8 cellular contexts compared by ENCODE assay signal in genomic region chr20:46089338-46090094, GRCh38. TPM values are rescaled to one million over a fixed set of nuclear protein-coding genes. Genes with fewer than 3 reads are reported as not detected.
A peak's percentile ranks its signal among the peaks of the same experiment; 100 is the strongest.
DNase-seq lines count a peak whose midpoint lies in the region; ATAC-seq and TF ChIP-seq lines count a peak whose summit lies in the region.

NCOA5 (minus strand) TSS chr20:46089962; CDS start chr20:46079424, 10,538 bp downstream.

- CTCF ChIA-PET in naive thymus-derived CD4-positive, alpha-beta T cell (lab: Charles Lee) = interaction anchor here (1.0 kb wide), 1 partner anchor 75 kb away, joined by 3 read pairs; no protein-coding TSS in a partner anchor

- POLR2A ChIA-PET in naive thymus-derived CD4-positive, alpha-beta T cell (lab: Charles Lee) = interaction anchor here (0.5 to 1.0 kb wide), 2 partner anchors 9 to 28 kb away, joined by 3 to 5 read pairs; no protein-coding TSS in a partner anchor

- TF ChIP-seq CTCF in DOHH2 (IDR thresholded peaks at IDR 0.05; ENCODE audit: low read depth, low read length, poor library complexity, severe bottlenecking) = peak; percentile 33

- no peaks in the 10 kb centered on the region for H3K9me3 Mint-ChIP-seq in activated T-helper 1 cell treated with anti-CD3 and anti-CD28 coated beads, Interleukin-12 subunit alpha, Interleukin-12 subunit beta, Interleukin-2, Interleukin-4 antibody, amounts not matched to agents 30 ng/mL and 10 ng/mL and 1 ng/mL, durations not matched to agents 14 hours and 24 hours and 36 hours
- H3K9me3 Mint-ChIP-seq in naive thymus-derived CD4-positive, alpha-beta T cell = peaks cover 0 to 1% (median 0%) of the 10 kb centered on the region in 11 donors
- H3K9me3 Mint-ChIP-seq in stimulated activated naive B cell treated with anti-CD40 and anti-IgM and Interleukin-4, amounts not matched to agents 10 μg/mL and 1 μg/mL and 100 μg/mL, for 72 hours = no peaks in the 10 kb centered on the region

- peak within 1 kb of the TSS; percentile 86 for H3K9ac ChIP-seq in GM23248

- H3K27me3 Mint-ChIP-seq in activated T-helper 1 cell treated with anti-CD3 and anti-CD28 coated beads, Interleukin-12 subunit alpha, Interleukin-12 subunit beta, Interleukin-2, Interleukin-4 antibody, amounts not matched to agents 30 ng/mL and 10 ng/mL and 1 ng/mL, durations not matched to agents 14 hours and 24 hours and 36 hours (ENCODE audit: insufficient read depth) = peaks cover 4% of the 10 kb centered on the region
- H3K27me3 Mint-ChIP-seq in naive thymus-derived CD4-positive, alpha-beta T cell = no peaks in the 10 kb centered on the region
- H3K27me3 Mint-ChIP-seq in stimulated activated naive B cell treated with anti-CD40 and anti-IgM and Interleukin-4, amounts not matched to agents 10 μg/mL and 1 μg/mL and 100 μg/mL, for 72 hours = no peaks in the 10 kb centered on the region

- H3K9me3 ChIP-seq in DOHH2 (ENCODE audit: control insufficient read depth, insufficient read depth, low read length) (no peaks in the 10 kb centered on the region), GM23248 (ENCODE audit: low read depth) (no peaks in the 10 kb centered on the region)
- no peaks in the 10 kb centered on the region for H3K9me3 ChIP-seq in naive thymus-derived CD4-positive, alpha-beta T cell (ENCODE audit: control insufficient read depth in 2 of 3, low read length in 3 of 3)

- no peaks in the 10 kb centered on the region; the same call in 1 of the 2 replicates for H3F3A ChIP-seq in DOHH2 (ENCODE audit: control insufficient read depth, insufficient read depth)
- peaks cover 11% of the 10 kb centered on the region; the same call in 1 of the 2 replicates for H3F3A ChIP-seq in GM23248 (ENCODE audit: insufficient read depth)

- peak within 1 kb of the TSS; percentile 79 for H3K4me2 ChIP-seq in DOHH2 (ENCODE audit: low read length)
- H3K4me2 ChIP-seq in GM23248 (ENCODE audit: unreplicated experiment) = peak within 1 kb of the TSS; percentile 97

- peak within 1 kb of the TSS; percentile 94 for H3K27ac Mint-ChIP-seq in activated T-helper 1 cell treated with anti-CD3 and anti-CD28 coated beads, Interleukin-12 subunit alpha, Interleukin-12 subunit beta, Interleukin-2, Interleukin-4 antibody, amounts not matched to agents 30 ng/mL and 10 ng/mL and 1 ng/mL, durations not matched to agents 14 hours and 24 hours and 36 hours
- H3K27ac Mint-ChIP-seq in naive thymus-derived CD4-positive, alpha-beta T cell = peak within 1 kb of the TSS; percentile 86 to 95 (median 90)
- H3K27ac Mint-ChIP-seq in stimulated activated naive B cell treated with anti-CD40 and anti-IgM and Interleukin-4, amounts not matched to agents 10 μg/mL and 1 μg/mL and 100 μg/mL, for 72 hours = peak within 1 kb of the TSS; percentile 95

- H3K4me1 ChIP-seq in DOHH2 (ENCODE audit: control insufficient read depth, low read length) = peaks cover 33% of the 10 kb centered on the region
- peaks cover 22% of the 10 kb centered on the region for H3K4me1 ChIP-seq in GM23248 (ENCODE audit: insufficient read depth)
- peaks cover 25 to 38% of the 10 kb centered on the region in 2 donors for H3K4me1 ChIP-seq in naive thymus-derived CD4-positive, alpha-beta T cell (ENCODE audit: control insufficient read depth in 2 of 2, insufficient read depth in 2 of 2, low read length in 2 of 2)

- peaks cover 50% of the 10 kb centered on the region for H3K79me2 ChIP-seq in DOHH2 (ENCODE audit: control insufficient read depth, low read length)
- peaks cover 48% of the 10 kb centered on the region for H3K79me2 ChIP-seq in GM23248 (ENCODE audit: insufficient read depth)

- intact Hi-C loops in activated T-helper 1 cell treated with anti-CD3 and anti-CD28 coated beads, Interleukin-12 subunit alpha, Interleukin-12 subunit beta, Interleukin-2, Interleukin-4 antibody, amounts not matched to agents 30 ng/mL and 10 ng/mL and 1 ng/mL, durations not matched to agents 14 hours and 24 hours and 36 hours (cut with micrococcal nuclease) = loop anchor here (1.0 to 10.0 kb wide), 5 partner anchors 117 to 465 kb away; partner anchors contain the start of genes DNTTIP1, ELMO2, OCSTAMP and WFDC3
- intact Hi-C loops in naive thymus-derived CD4-positive, alpha-beta T cell (cut with micrococcal nuclease) = loop anchor here (1.0 to 10.0 kb wide), 15 partner anchors 29 to 727 kb away; partner anchors contain the start of genes DNTTIP1 (in 2 of the 2), WFDC3 (in 2 of the 2), ZNF335 (in 2 of the 2) and CD40 (in 1 of the 2)

- peak within 1 kb of the TSS; percentile 92 for H3K4me3 Mint-ChIP-seq in activated T-helper 1 cell treated with anti-CD3 and anti-CD28 coated beads, Interleukin-12 subunit alpha, Interleukin-12 subunit beta, Interleukin-2, Interleukin-4 antibody, amounts not matched to agents 30 ng/mL and 10 ng/mL and 1 ng/mL, durations not matched to agents 14 hours and 24 hours and 36 hours
- H3K4me3 Mint-ChIP-seq in naive thymus-derived CD4-positive, alpha-beta T cell = peak within 1 kb of the TSS; percentile 86 to 95 (median 90)
- H3K4me3 Mint-ChIP-seq in stimulated activated naive B cell treated with anti-CD40 and anti-IgM and Interleukin-4, amounts not matched to agents 10 μg/mL and 1 μg/mL and 100 μg/mL, for 72 hours = peak within 1 kb of the TSS; percentile 89 to 95

- H3K36me3 ChIP-seq in DOHH2 (ENCODE audit: control insufficient read depth, low read length) (peaks cover 25% of the 10 kb centered on the region), GM23248 (ENCODE audit: low read depth) (no peaks in the 10 kb centered on the region)
- H3K36me3 ChIP-seq in naive thymus-derived CD4-positive, alpha-beta T cell (ENCODE audit: control insufficient read depth in 2 of 3, insufficient read depth in 3 of 3, low read length in 3 of 3) = peaks cover 0 to 3% (median 0%) of the 10 kb centered on the region in 3 experiments

- H3K9me2 ChIP-seq in DOHH2 (replicated peaks; ENCODE audit: control insufficient read depth, low read length) (no peaks in the 10 kb centered on the region), GM23248 (ENCODE audit: insufficient read depth) (no peaks in the 10 kb centered on the region)

- 0 to 1% methylated on average over 93 of the region's 105 CpGs for WGBS in GM23248 (ENCODE audit: low coverage in 1 of 2, low lambda C conversion rate in 2 of 2, missing lambda C conversion rate in 2 of 2), 2 experiments

- DNase-seq in GM23248 (peak; percentile 98), Kasumi-1 (lab: John Stamatoyannopoulos, UW) (peak; percentile 89 to 91), RKO (ENCODE audit: low spot score) (peak; percentile 98), fibroblast of gingiva (ENCODE audit: low read depth) (peak; percentile 98)
- DNase-seq in activated T-helper 1 cell treated with anti-CD3 and anti-CD28 coated beads, Interleukin-12 subunit alpha, Interleukin-12 subunit beta, Interleukin-2, Interleukin-4 antibody, amounts not matched to agents 30 ng/mL and 10 ng/mL and 1 ng/mL, durations not matched to agents 14 hours and 24 hours and 36 hours (ENCODE audit: low spot score) = peak; percentile 91
- peak; percentile 90 to 95 (median 94) for DNase-seq in naive thymus-derived CD4-positive, alpha-beta T cell
- peak; percentile 94 for DNase-seq in stimulated activated naive B cell treated with anti-CD40 and anti-IgM and Interleukin-4, amounts not matched to agents 10 μg/mL and 1 μg/mL and 100 μg/mL, for 72 hours

- H3K27me3 ChIP-seq in DOHH2 (ENCODE audit: control insufficient read depth, low read length) = no peaks in the 10 kb centered on the region
- no peaks in the 10 kb centered on the region for H3K27me3 ChIP-seq in GM23248 (replicated peaks; ENCODE audit: insufficient read depth)
- no peaks in the 10 kb centered on the region for H3K27me3 ChIP-seq in naive thymus-derived CD4-positive, alpha-beta T cell (ENCODE audit: control insufficient read depth in 2 of 2, insufficient read depth in 2 of 2, low read length in 2 of 2)

- H3K4me1 Mint-ChIP-seq in activated T-helper 1 cell treated with anti-CD3 and anti-CD28 coated beads, Interleukin-12 subunit alpha, Interleukin-12 subunit beta, Interleukin-2, Interleukin-4 antibody, amounts not matched to agents 30 ng/mL and 10 ng/mL and 1 ng/mL, durations not matched to agents 14 hours and 24 hours and 36 hours (ENCODE audit: low read depth) = peaks cover 48% of the 10 kb centered on the region
- H3K4me1 Mint-ChIP-seq in naive thymus-derived CD4-positive, alpha-beta T cell = peaks cover 31 to 55% (median 53%) of the 10 kb centered on the region in 7 donors
- peaks cover 21 to 51% of the 10 kb centered on the region in 2 donors for H3K4me1 Mint-ChIP-seq in stimulated activated naive B cell treated with anti-CD40 and anti-IgM and Interleukin-4, amounts not matched to agents 10 μg/mL and 1 μg/mL and 100 μg/mL, for 72 hours

- H4K20me1 ChIP-seq in DOHH2 (ENCODE audit: control insufficient read depth, insufficient read depth, low read depth, low read length) (peaks cover 31% of the 10 kb centered on the region), GM23248 (ENCODE audit: insufficient read depth) (peaks cover 21% of the 10 kb centered on the region; the same call in 1 of the 2 replicates)

- H3K27ac ChIP-seq in DOHH2 (ENCODE audit: low read depth, low read length) (peak within 1 kb of the TSS; percentile 59), GM23248 (peak within 1 kb of the TSS; percentile 85)
- peak within 1 kb of the TSS; percentile 89 for H3K27ac ChIP-seq in naive thymus-derived CD4-positive, alpha-beta T cell (ENCODE audit: low read depth, low read length)

- peak within 1 kb of the TSS; percentile 92 for H2AFZ ChIP-seq in GM23248

- ATAC-seq in naive thymus-derived CD4-positive, alpha-beta T cell = peak; percentile 98
- ATAC-seq in stimulated activated naive B cell treated with anti-CD40 and anti-IgM and Interleukin-4, amounts not matched to agents 10 μg/mL and 1 μg/mL and 100 μg/mL, for 72 hours (replicated peaks) = peak; percentile 87 to 90

- in situ Hi-C loops in GM23248 (cut with MboI) = no loop called here

- H3K4me3 ChIP-seq in DOHH2 (ENCODE audit: low read length) = peak within 1 kb of the TSS; percentile 94
- peak within 1 kb of the TSS; percentile 79 for H3K4me3 ChIP-seq in GM23248
- H3K4me3 ChIP-seq in naive thymus-derived CD4-positive, alpha-beta T cell (ENCODE audit: low read length) = peak within 1 kb of the TSS; percentile 73

- H3K36me3 Mint-ChIP-seq in activated T-helper 1 cell treated with anti-CD3 and anti-CD28 coated beads, Interleukin-12 subunit alpha, Interleukin-12 subunit beta, Interleukin-2, Interleukin-4 antibody, amounts not matched to agents 30 ng/mL and 10 ng/mL and 1 ng/mL, durations not matched to agents 14 hours and 24 hours and 36 hours (ENCODE audit: low read depth) = peaks cover 9% of the 10 kb centered on the region
- H3K36me3 Mint-ChIP-seq in naive thymus-derived CD4-positive, alpha-beta T cell = peaks cover 0 to 2% (median 0%) of the 10 kb centered on the region in 5 donors
- peaks cover 0 to 6% of the 10 kb centered on the region in 2 donors for H3K36me3 Mint-ChIP-seq in stimulated activated naive B cell treated with anti-CD40 and anti-IgM and Interleukin-4, amounts not matched to agents 10 μg/mL and 1 μg/mL and 100 μg/mL, for 72 hours

RNA-seq across cellular contexts. Expression of gene NCOA5, which starts in this region (rescaled TPM):
- total RNA-seq in GM23248 (2014; rRNA removed; shearing (Covaris generic)) = 15.9 and 20.4 TPM in 2 replicates
- 14.9 and 15.3 TPM in 2 replicates for polyA plus RNA-seq in GM23248 (2016; fragmentation: Nextera tagmentation; extraction: Ambion mirVana)
- 30.4 and 32.9 TPM in 2 replicates for total RNA-seq in activated T-helper 1 cell treated with anti-CD3 and anti-CD28 coated beads, Interleukin-12 subunit alpha, Interleukin-12 subunit beta, Interleukin-2, Interleukin-4 antibody, amounts not matched to agents 30 ng/mL and 10 ng/mL and 1 ng/mL, durations not matched to agents 14 hours and 24 hours and 36 hours
- total RNA-seq in naive thymus-derived CD4-positive, alpha-beta T cell = 10 to 100 TPM; 15.7 to 43.8 (median 39.4) TPM
- polyA plus RNA-seq in naive thymus-derived CD4-positive, alpha-beta T cell = 10 to 100 TPM; 25.4 to 47.6 TPM

Comparison
In these comparisons a context has a peak if more than half of its experiments do, and no peak if none do; other contexts are left out.
1. Peak in every context shown above with its lines: DNase-seq, ATAC-seq, H3K4me3 ChIP-seq and H3K27ac ChIP-seq.